ENCODE assay signal across 32 cellular contexts in genomic region chr17:16880843-16881230, GRCh38.
"Had no signal": no experiment of that assay in that cellular context is flagged by ENCODE, and none has a peak within 500 bp of the region (broad histone marks: within the 10 kb centered on the region; RNA-seq: fewer than 3 reads in every experiment).

No MANE protein-coding gene starts in this region.

- DNase-seq: activated CD4-positive, alpha-beta memory T cell treated with anti-CD3 and anti-CD28 coated beads, Interleukin-2, amount 10 ng/mL, durations not matched to agents 7 days and 5 days; activated CD4-positive, alpha-beta T cell treated with anti-CD3 and anti-CD28 coated beads for 1 hour; activated CD4-positive, alpha-beta T cell treated with anti-CD3 and anti-CD28 coated beads for 48 hours; activated CD4-positive, CD25-positive, alpha-beta regulatory T cell; activated gamma-delta T cell treated with Interleukin-2 at 50 U/mL for 16 hours; activated naive CD4-positive, alpha-beta T cell treated with anti-CD3 and anti-CD28 coated beads for 36 hours; activated T-cell treated with anti-CD3 and anti-CD28 coated beads, Interleukin-2, amount 50 U/mL, for 24 hours; adrenal gland; body of pancreas; caudate nucleus; MM.1S; MV-4-11; NCI-H1092; NCI-H1436 treated with DMSO at 0.1 percent for 48 hours; NCI-H1694 treated with DMSO at 0.1 percent for 48 hours; NCI-H2029; NCI-H510A; NCI-H526; NCI-H748 treated with DMSO at 0.1 percent for 48 hours; PC-9; SW 1271; T-helper 1 cell; T-helper 2 cell; T-helper 9 cell; WERI-Rb-1 had no signal

- H3K9me3 ChIP-seq: adrenal gland, body of pancreas had no signal

- H3K36me3 ChIP-seq: adrenal gland, breast epithelium, WERI-Rb-1 had no signal

- H3K4me3 Mint-ChIP-seq: activated CD4-positive, alpha-beta memory T cell treated with anti-CD3 and anti-CD28 coated beads, Interleukin-2, amount 10 ng/mL, durations not matched to agents 7 days and 5 days; activated naive CD4-positive, alpha-beta T cell treated with anti-CD3 and anti-CD28 coated beads for 36 hours; activated T-cell treated with anti-CD3 and anti-CD28 coated beads, Interleukin-2, amount 50 U/mL, for 24 hours had no signal

- FAIRE-seq: astrocyte, RCC 7860 had no signal

- H3K9ac ChIP-seq: KMS-11 had no signal

- H3K4me3 ChIP-seq: adrenal gland, body of pancreas, breast epithelium, PC-9 had no signal

- H3K27me3 ChIP-seq: body of pancreas, breast epithelium had no signal

- H3K4me1 Mint-ChIP-seq: activated CD4-positive, alpha-beta memory T cell treated with anti-CD3 and anti-CD28 coated beads, Interleukin-2, amount 10 ng/mL, durations not matched to agents 7 days and 5 days had no signal

- H3K4me1 ChIP-seq: adrenal gland, body of pancreas, breast epithelium had no signal

- H2AFZ ChIP-seq: PC-9 had no signal

- ATAC-seq: activated naive CD4-positive, alpha-beta T cell treated with anti-CD3 and anti-CD28 coated beads, Interleukin-2, amount 50 U/mL, for 72 hours; body of pancreas had no signal

- H3K27ac ChIP-seq: adrenal gland, body of pancreas, breast epithelium, KMS-11, PC-9, RWPE1, WERI-Rb-1 had no signal

- H3K27me3 Mint-ChIP-seq: activated T-cell treated with anti-CD3 and anti-CD28 coated beads, Interleukin-2, amount 50 U/mL, for 24 hours had no signal

- H3K9me3 Mint-ChIP-seq: activated CD4-positive, alpha-beta memory T cell treated with anti-CD3 and anti-CD28 coated beads, Interleukin-2, amount 10 ng/mL, durations not matched to agents 7 days and 5 days; activated T-cell treated with anti-CD3 and anti-CD28 coated beads, Interleukin-2, amount 50 U/mL, for 24 hours; activated T-helper 2 cell treated with anti-CD3 and anti-CD28 coated beads, Interferon-gamma antibody, Interleukin-2, Interleukin-4, amounts not matched to agents 10 μg/mL and 5 μg/mL and 100 μg/mL, durations not matched to agents 14 hours and 24 hours and 36 hours had no signal

- H3K4me2 ChIP-seq: KMS-11, PC-9 had no signal

- H3K27ac Mint-ChIP-seq: activated CD4-positive, alpha-beta memory T cell treated with anti-CD3 and anti-CD28 coated beads, Interleukin-2, amount 10 ng/mL, durations not matched to agents 7 days and 5 days; activated naive CD4-positive, alpha-beta T cell treated with anti-CD3 and anti-CD28 coated beads for 36 hours; activated naive CD4-positive, alpha-beta T cell treated with anti-CD3 and anti-CD28 coated beads, Interleukin-2, amount 50 U/mL, for 72 hours; activated T-cell treated with anti-CD3 and anti-CD28 coated beads, Interleukin-2, amount 50 U/mL, for 24 hours; activated T-helper 2 cell treated with anti-CD3 and anti-CD28 coated beads, Interferon-gamma antibody, Interleukin-2, Interleukin-4, amounts not matched to agents 10 μg/mL and 5 μg/mL and 100 μg/mL, durations not matched to agents 14 hours and 24 hours and 36 hours had no signal
